33 cellular contexts compared by ENCODE assay signal in genomic region chr11:20207781-20208621, GRCh38. TPM values are rescaled to one million over a fixed set of nuclear protein-coding genes. Genes with fewer than 3 reads are reported as not detected.
DNase-seq lines count a peak whose midpoint lies in the region; ATAC-seq, FAIRE-seq and TF ChIP-seq lines count a peak whose summit lies in the region.
"Had no signal": no experiment of that assay in that cellular context is flagged by ENCODE, and none has a peak within 500 bp of the region (broad histone marks: within the 10 kb centered on the region; RNA-seq: fewer than 3 reads in every experiment).

No MANE protein-coding gene starts in this region.

- TF ChIP-seq POLR2A in IMR-90 (IDR thresholded peaks at IDR 0.05; ENCODE audit: low read depth, low read length) (no peak), thyroid gland (IDR thresholded peaks at IDR 0.05) (no peak)

- H3K4ac ChIP-seq in IMR-90 (ENCODE audit: low read depth, low read length): no peak overlapping the region

- DNase-seq in IMR-90: peak; percentile 0
- DNase-seq in epithelial cell of esophagus (ENCODE audit: low read depth): peak; percentile 10
- DNase-seq in left lung: peak in 1 of 2 donors; percentile 32
- peak; percentile 55 to 63 for DNase-seq in thyroid gland
- no peak for DNase-seq in GM19239 (ENCODE audit: insufficient read length, low spot score)
- DNase-seq in ascending aorta (ENCODE audit: low spot score in 2 of 2): no peak
- DNase-seq: activated CD4-positive, alpha-beta T cell treated with anti-CD3 and anti-CD28 coated beads for 1 hour; activated naive CD4-positive, alpha-beta T cell; activated T-cell treated with anti-CD3 and anti-CD28 coated beads, Interleukin-2, amount 50 U/mL, for 24 hours; caudate nucleus; CD4-positive, alpha-beta memory T cell; DMS153; erythroblast; GDM1; hypothalamus; NCI-H1092; NCI-H2029; NCI-H345; PC-3; SHP77; small intestine; stimulated activated CD4-positive, alpha-beta T cell treated with anti-CD3 and anti-CD28 coated beads, Interleukin-4, amount 100 ng/mL, for 1 hour; stimulated activated naive CD4-positive, alpha-beta T cell had no signal

- no peaks in the 10 kb centered on the region for H3K4me1 ChIP-seq in IMR-90 (ENCODE audit: control insufficient read depth, insufficient read depth, low read length)
- no peaks in the 10 kb centered on the region for H3K4me1 ChIP-seq in left lung
- peaks cover 13% of the 10 kb centered on the region in 2 donors for H3K4me1 ChIP-seq in thyroid gland
- H3K4me1 ChIP-seq in ascending aorta: no peaks in the 10 kb centered on the region
- H3K4me1 ChIP-seq: foreskin keratinocyte, prostate gland had no signal

- in situ Hi-C loops in IMR-90 (cut with MboI; ENCODE audit: low sequenced_read_pairs): no loop called here

- POLR2A ChIA-PET in IMR-90 (lab: Charles Lee; ENCODE audit: unreplicated experiment): no interaction called here

- H3K36me3 ChIP-seq in IMR-90 (ENCODE audit: control insufficient read depth, insufficient read depth, low read length): no peaks in the 10 kb centered on the region
- H3K36me3 ChIP-seq in left lung: no peaks in the 10 kb centered on the region
- no peaks in the 10 kb centered on the region for H3K36me3 ChIP-seq in thyroid gland
- no peaks in the 10 kb centered on the region for H3K36me3 ChIP-seq in ascending aorta
- H3K36me3 ChIP-seq: neutrophil, prostate gland had no signal

- FAIRE-seq in GM19239 (lab: Jason Lieb, UNC): no peak
- FAIRE-seq: HTR-8/SVneo, small intestine had no signal

- TF ChIP-seq RAD21 in IMR-90 (IDR thresholded peaks at IDR 0.05; ENCODE audit: low read length): no peak

- H3K27ac ChIP-seq in IMR-90 (ENCODE audit: insufficient read depth, low read length) (no peak overlapping the region), left lung (no peak overlapping the region), thyroid gland (no peak overlapping the region), ascending aorta (no peak overlapping the region)
- H3K27ac ChIP-seq: foreskin keratinocyte, neutrophil, prostate gland had no signal

- H3K4me3 ChIP-seq in IMR-90 (ENCODE audit: insufficient read depth, low read depth, low read length): no peak overlapping the region
- H3K4me3 ChIP-seq in epithelial cell of esophagus (ENCODE audit: low read length): no peak overlapping the region
- H3K4me3 ChIP-seq in left lung: no peak overlapping the region
- no peak overlapping the region for H3K4me3 ChIP-seq in thyroid gland (replicated peaks in 1 of 3)
- no peak overlapping the region for H3K4me3 ChIP-seq in ascending aorta
- H3K4me3 ChIP-seq: prostate gland had no signal

- no TSS peak for BruUV-seq in IMR-90 (replicated peaks; lab: Mats Ljungman, UMichigan)

- no peak overlapping the region for H4K91ac ChIP-seq in IMR-90 (ENCODE audit: insufficient read depth, low read depth, low read length)

- H3K18ac ChIP-seq in IMR-90 (ENCODE audit: low read depth, low read length): no peak overlapping the region

- H2BK15ac ChIP-seq in IMR-90 (ENCODE audit: low read depth, low read length): no peak overlapping the region

- H4K20me1 ChIP-seq in IMR-90 (ENCODE audit: insufficient read depth, low read length): no peaks in the 10 kb centered on the region

- H3K56ac ChIP-seq in IMR-90 (ENCODE audit: extremely low read depth, insufficient read depth, low read length): no peak overlapping the region

- H3K27me3 ChIP-seq in IMR-90 (ENCODE audit: control insufficient read depth, insufficient read depth, low read length) (peaks cover 37% of the 10 kb centered on the region), left lung (peaks cover 43 to 79% of the 10 kb centered on the region in 2 donors), thyroid gland (no peaks in the 10 kb centered on the region), ascending aorta (no peaks in the 10 kb centered on the region)

- no peak overlapping the region for H3K9ac ChIP-seq in IMR-90 (ENCODE audit: low read depth, low read length)

- no peak overlapping the region for H2AK5ac ChIP-seq in IMR-90 (ENCODE audit: low read depth, low read length)

- TF ChIP-seq CTCF in IMR-90 (conservative IDR thresholded peaks at IDR 0.05; ENCODE audit: low read depth, low read length): no peak
- TF ChIP-seq CTCF in epithelial cell of esophagus (IDR thresholded peaks at IDR 0.05; ENCODE audit: insufficient read depth, low read depth, low read length, missing control alignments): no peak
- no peak for TF ChIP-seq CTCF in left lung (IDR thresholded peaks at IDR 0.05)
- no peak for TF ChIP-seq CTCF in thyroid gland (IDR thresholded peaks at IDR 0.05)
- no peak for TF ChIP-seq CTCF in ascending aorta (IDR thresholded peaks at IDR 0.05)

- H2BK5ac ChIP-seq in IMR-90 (ENCODE audit: low read depth, low read length, poor library complexity, severe bottlenecking): no peak overlapping the region

- no peaks in the 10 kb centered on the region for H3K9me1 ChIP-seq in IMR-90 (ENCODE audit: insufficient read depth, low read length)

- H3K4me2 ChIP-seq in IMR-90 (ENCODE audit: low read depth, low read length): no peak overlapping the region

- no peak overlapping the region for H4K5ac ChIP-seq in IMR-90 (ENCODE audit: low read depth, low read length)

- CTCF ChIA-PET in IMR-90 (lab: Yijun Ruan, JAX): no interaction called here

- no peak overlapping the region for H2BK20ac ChIP-seq in IMR-90 (ENCODE audit: low read depth, low read length)

- H2AFZ ChIP-seq in IMR-90 (replicated peaks; ENCODE audit: low read length, poor library complexity): no peak overlapping the region

- no peak overlapping the region for H3K23ac ChIP-seq in IMR-90 (ENCODE audit: low read depth, low read length)

- dilution Hi-C loops in IMR-90 (cut with HindIII; ENCODE audit: low sequenced_read_pairs, unreplicated experiment): no loop called here

- intact Hi-C loops in IMR-90 (cut with micrococcal nuclease) (no loop called here), left lung (cut with DNase I) (no loop called here), thyroid gland (cut with DNase I) (no loop called here), ascending aorta (cut with DNase I) (no loop called here)

- ATAC-seq in IMR-90 (ENCODE audit: low read depth) (no peak), left lung (peak; percentile 69), esophagus mucosa (no peak)
- ATAC-seq: foreskin keratinocyte, left lobe of liver, PC-3 had no signal

- no peak overlapping the region for H2BK120ac ChIP-seq in IMR-90 (ENCODE audit: low read depth, low read length)

- 4% methylated on average over 15 of the region's 33 CpGs; no CpG with 5 or more reads in 1 of the 2 experiments for WGBS in IMR-90 (ENCODE audit: extremely low coverage in 2 of 2, insufficient read length in 1 of 2), 2 experiments
- 2 to 6% methylated on average over 33 of the region's 33 CpGs for WGBS in thyroid gland, 2 donors

- H3K9me3 ChIP-seq in IMR-90 (ENCODE audit: control insufficient read depth, insufficient read depth, low read length) (no peaks in the 10 kb centered on the region; the same call in 1 of the 2 replicates), left lung (no peaks in the 10 kb centered on the region), thyroid gland (no peaks in the 10 kb centered on the region), ascending aorta (no peaks in the 10 kb centered on the region)
- H3K9me3 ChIP-seq: neutrophil, prostate gland had no signal

- no peak overlapping the region for H4K8ac ChIP-seq in IMR-90 (ENCODE audit: low read depth in 2 of 2, low read length in 2 of 2)

- no peak overlapping the region for H2AK9ac ChIP-seq in IMR-90 (replicated peaks; ENCODE audit: low read depth, low read length, poor library complexity)

- no peaks in the 10 kb centered on the region for H3K79me1 ChIP-seq in IMR-90 (ENCODE audit: low read depth in 1 of 2, low read length in 2 of 2)

- H3K14ac ChIP-seq in IMR-90 (replicated peaks; ENCODE audit: low read depth, low read length): no peak overlapping the region

TF ChIP-seq in IMR-90, 13 proteins besides CTCF, POLR2A, EP300 and RAD21:
- TF ChIP-seq MAFK (IDR thresholded peaks at IDR 0.05; ENCODE audit: low read depth, low read length) (no peak), NFE2L2 (IDR thresholded peaks at IDR 0.05; ENCODE audit: low read depth, low read length) (no peak), RCOR1 (IDR thresholded peaks at IDR 0.05; ENCODE audit: insufficient replicate concordance, low read length) (no peak), MAZ (IDR thresholded peaks at IDR 0.05; ENCODE audit: borderline replicate concordance, low read depth, low read length) (no peak), BHLHE40 (IDR thresholded peaks at IDR 0.05; ENCODE audit: low read depth, low read length) (no peak), CEBPB (IDR thresholded peaks at IDR 0.05; ENCODE audit: low read depth, low read length) (no peak), USF2 (IDR thresholded peaks at IDR 0.05; ENCODE audit: low read depth, low read length) (no peak), CHD1 (IDR thresholded peaks at IDR 0.05; ENCODE audit: low read depth, low read length) (no peak), SMC3 (IDR thresholded peaks at IDR 0.05; ENCODE audit: low read depth, low read length) (no peak), RFX5 (IDR thresholded peaks at IDR 0.05; ENCODE audit: low read depth, low read length) (no peak), ELK1 (IDR thresholded peaks at IDR 0.05; ENCODE audit: borderline replicate concordance, low read depth, low read length) (no peak), FOS (IDR thresholded peaks at IDR 0.05; ENCODE audit: low read depth, low read length) (no peak), MXI1 (IDR thresholded peaks at IDR 0.05; ENCODE audit: borderline replicate concordance, low read depth, low read length) (no peak)

RNA-seq across cellular contexts. Expression of gene DBX1, which starts 47.7 kb away (rescaled TPM):
- total RNA-seq in IMR-90 (2012; rRNA removed): not detected in 2 replicates
- polyA plus RNA-seq in IMR-90 (2012; rRNA removed): not detected in 2 replicates
- not detected in 2 replicates for polyA plus RNA-seq in IMR-90 (2012; cell fraction: cytosol; rRNA removed)
- polyA plus RNA-seq in IMR-90 (2012; cell fraction: nucleus; rRNA removed; ENCODE audit: low replicate concordance): not detected in 2 replicates
- total RNA-seq in left lung: not detected
- not detected for total RNA-seq in thyroid gland
- not detected for total RNA-seq in ascending aorta
- not detected for total RNA-seq in esophagus mucosa
- total RNA-seq: CD4-positive, alpha-beta memory T cell; dermis microvascular lymphatic vessel endothelial cell; foreskin keratinocyte; left lobe of liver; LHCN-M2; mononuclear cell; PC-3; prostate gland had no signal
- polyA plus RNA-seq: CD4-positive, alpha-beta memory T cell; foreskin keratinocyte; small intestine; thymus had no signal

Comparison
In these comparisons a context has a peak if more than half of its experiments do, and no peak if none do; other contexts are left out.
1. DNase-seq: peak in IMR-90 (single experiment), epithelial cell of esophagus (single experiment) and thyroid gland (2 of 2); none in GM19239 (single experiment) and ascending aorta (0 of 2).